In the genomic region with DNA sequence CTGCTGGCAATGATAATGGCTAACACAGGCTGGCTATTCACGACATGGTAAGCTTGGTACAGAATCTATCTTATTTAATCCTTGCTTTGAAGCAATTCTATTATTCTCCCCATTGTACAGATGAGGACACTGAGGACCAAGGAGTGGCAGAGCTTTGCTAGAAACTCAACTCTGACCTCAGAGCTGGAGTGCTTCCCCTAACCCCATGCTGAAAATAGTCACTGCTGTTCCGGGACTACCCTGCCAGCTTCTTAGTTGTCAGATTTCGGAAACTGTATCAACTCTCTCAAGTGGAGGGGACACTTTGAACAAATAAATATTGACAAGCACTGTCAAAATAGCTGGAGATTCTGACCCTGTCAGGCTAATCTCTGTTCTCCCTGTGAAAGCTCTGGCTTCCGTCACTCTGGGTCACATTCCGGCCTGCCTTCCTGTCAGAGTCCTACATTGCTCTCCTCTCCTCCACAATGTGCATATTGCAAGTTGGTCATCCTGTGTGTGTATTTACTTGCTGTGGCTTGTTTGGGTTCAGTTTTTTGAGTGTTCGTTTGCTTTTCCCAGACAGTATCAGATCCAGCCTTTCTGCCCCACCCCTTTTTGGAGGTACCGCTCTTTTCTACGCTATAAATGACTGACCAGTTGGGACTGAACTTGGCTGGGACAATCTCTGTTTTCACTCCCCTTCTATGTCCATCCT, we compare ENCODE assay signal across 1 cellular context.
TF ChIP-seq lines count a peak whose summit lies in the region.

No MANE protein-coding gene starts in this region.

TF ChIP-seq in A549, 52 proteins besides CTCF, POLR2A, EP300 and RAD21 (continued from another document):
- TF ChIP-seq, protein P1, sequence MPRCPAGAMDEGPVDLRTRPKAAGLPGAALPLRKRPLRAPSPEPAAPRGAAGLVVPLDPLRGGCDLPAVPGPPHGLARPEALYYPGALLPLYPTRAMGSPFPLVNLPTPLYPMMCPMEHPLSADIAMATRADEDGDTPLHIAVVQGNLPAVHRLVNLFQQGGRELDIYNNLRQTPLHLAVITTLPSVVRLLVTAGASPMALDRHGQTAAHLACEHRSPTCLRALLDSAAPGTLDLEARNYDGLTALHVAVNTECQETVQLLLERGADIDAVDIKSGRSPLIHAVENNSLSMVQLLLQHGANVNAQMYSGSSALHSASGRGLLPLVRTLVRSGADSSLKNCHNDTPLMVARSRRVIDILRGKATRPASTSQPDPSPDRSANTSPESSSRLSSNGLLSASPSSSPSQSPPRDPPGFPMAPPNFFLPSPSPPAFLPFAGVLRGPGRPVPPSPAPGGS (IDR thresholded peaks at IDR 0.05) = no peak
- TF ChIP-seq, protein P2, sequence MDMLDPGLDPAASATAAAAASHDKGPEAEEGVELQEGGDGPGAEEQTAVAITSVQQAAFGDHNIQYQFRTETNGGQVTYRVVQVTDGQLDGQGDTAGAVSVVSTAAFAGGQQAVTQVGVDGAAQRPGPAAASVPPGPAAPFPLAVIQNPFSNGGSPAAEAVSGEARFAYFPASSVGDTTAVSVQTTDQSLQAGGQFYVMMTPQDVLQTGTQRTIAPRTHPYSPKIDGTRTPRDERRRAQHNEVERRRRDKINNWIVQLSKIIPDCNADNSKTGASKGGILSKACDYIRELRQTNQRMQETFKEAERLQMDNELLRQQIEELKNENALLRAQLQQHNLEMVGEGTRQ (IDR thresholded peaks at IDR 0.05) = no peak
- TF ChIP-seq ZFP36 (IDR thresholded peaks at IDR 0.05; ENCODE audit: borderline replicate concordance, partially characterized antibody) = no peak
- TF ChIP-seq JUN (IDR thresholded peaks at IDR 0.05) = no peak
